ENCODE assay signal across 1 cellular context in genomic region chr10:8356283-8356682, GRCh38.
TF ChIP-seq lines count a peak whose summit lies in the region.

No MANE protein-coding gene starts in this region.

TF ChIP-seq in HepG2, 621 proteins besides CTCF, POLR2A, EP300 and RAD21 (continued from another document):
- no peak for TF ChIP-seq ZNF362 (CRISPR knock-in tag; IDR thresholded peaks at IDR 0.05; ENCODE audit: borderline replicate concordance)
